In the genomic region with DNA sequence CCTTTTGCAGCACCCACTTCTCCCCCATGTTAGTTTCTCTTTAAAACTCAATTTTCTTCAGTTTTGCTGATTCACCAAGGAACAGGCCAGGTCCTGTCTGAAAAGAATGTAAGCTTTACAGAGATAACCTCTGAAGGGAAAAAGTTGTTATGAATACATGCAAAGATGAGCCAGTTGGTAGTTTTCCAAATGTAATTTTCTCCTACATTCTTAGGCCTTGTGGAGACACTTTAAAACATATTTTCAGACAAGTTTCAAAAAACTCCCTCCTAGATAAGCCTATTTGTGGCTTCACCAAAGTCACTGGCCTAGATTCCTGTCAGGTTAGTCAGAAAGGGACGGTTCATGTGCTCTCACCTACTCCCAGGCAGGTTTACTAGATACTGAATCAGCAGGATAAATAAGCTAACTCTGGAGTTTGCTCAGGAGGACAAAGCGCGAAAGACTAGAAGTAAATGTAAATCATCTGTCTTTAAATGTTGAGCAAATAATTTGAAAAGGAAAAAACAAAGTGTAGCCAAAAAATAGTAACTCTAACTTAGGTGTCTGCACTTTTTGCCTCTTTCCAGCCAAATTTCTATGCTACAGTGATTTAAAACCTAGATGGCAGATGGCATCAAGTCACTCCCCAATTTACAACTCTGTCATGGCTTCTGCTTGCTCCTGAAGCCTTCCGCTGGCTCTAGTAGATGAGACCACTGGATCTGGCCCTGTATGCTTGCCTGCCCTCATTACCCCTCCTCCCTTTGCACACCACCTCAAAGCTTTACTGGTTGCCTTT, we compare ENCODE assay signal across 10 cellular contexts. TPM values are rescaled to one million over a fixed set of nuclear protein-coding genes. Genes with fewer than 3 reads are reported as not detected.
A peak's percentile ranks its signal among the peaks of the same experiment; 100 is the strongest.
DNase-seq lines count a peak whose midpoint lies in the region; ATAC-seq and TF ChIP-seq lines count a peak whose summit lies in the region.
"Had no signal": no experiment of that assay in that cellular context is flagged by ENCODE, and none has a peak within 500 bp of the region (broad histone marks: within the 10 kb centered on the region; RNA-seq: fewer than 3 reads in every experiment).

No MANE protein-coding gene starts in this region.

- H3K27ac Mint-ChIP-seq in H9, result peak overlapping the region; percentile 30 to 81 (median 59); a peak in 2 of 7 replicates
- H3K27ac Mint-ChIP-seq: activated CD8-positive, alpha-beta T cell treated with anti-CD3 and anti-CD28 coated beads, Interleukin-2, amount 10 ng/mL, durations not matched to agents 7 days and 5 days; neural progenitor cell had no signal

- no peak overlapping the region for H2BK15ac ChIP-seq in H9 (ENCODE audit: low read depth, low read length)

- ATAC-seq in GM21723 (IDR thresholded peaks at IDR 0.05; ENCODE audit: unreplicated experiment), result no peak
- ATAC-seq: activated CD8-positive, alpha-beta T cell treated with anti-CD3 and anti-CD28 coated beads, Interleukin-2, amount 10 ng/mL, durations not matched to agents 7 days and 5 days had no signal

- no peak overlapping the region for H3K4me3 ChIP-seq in SK-N-MC
- no peak overlapping the region for H3K4me3 ChIP-seq in fibroblast of pulmonary artery (replicated peaks; ENCODE audit: low read depth, low read length)
- no peak overlapping the region for H3K4me3 ChIP-seq in smooth muscle cell
- H3K4me3 ChIP-seq in Peyer's patch, result no peak overlapping the region
- H3K4me3 ChIP-seq: dorsolateral prefrontal cortex, neural progenitor cell had no signal

- no peak overlapping the region for H3K18ac ChIP-seq in H9 (ENCODE audit: insufficient read length, low read depth, low read length)

- H3K27me3 ChIP-seq in H9 (ENCODE audit: insufficient read depth, low read length), result no peaks in the 10 kb centered on the region
- no peaks in the 10 kb centered on the region for H3K27me3 ChIP-seq in smooth muscle cell (ENCODE audit: low read depth)
- H3K27me3 ChIP-seq in Peyer's patch, result no peaks in the 10 kb centered on the region
- H3K27me3 ChIP-seq: dorsolateral prefrontal cortex, neural progenitor cell had no signal

- H2AFZ ChIP-seq in H9 (ENCODE audit: low read length) (no peak overlapping the region), smooth muscle cell (ENCODE audit: low read depth) (no peak overlapping the region)
- H2AFZ ChIP-seq: neural progenitor cell had no signal

- H3K4me2 ChIP-seq in H9 (ENCODE audit: insufficient read depth, insufficient read length, low read length) (no peak overlapping the region), smooth muscle cell (peak overlapping the region; percentile 34)
- H3K4me2 ChIP-seq: neural progenitor cell had no signal

- H3K14ac ChIP-seq in H9 (ENCODE audit: insufficient read depth, low read length), result no peak overlapping the region

- H4K20me1 ChIP-seq in H9 (ENCODE audit: control insufficient read depth, insufficient read depth, insufficient read length) (no peaks in the 10 kb centered on the region), smooth muscle cell (ENCODE audit: low read depth) (no peaks in the 10 kb centered on the region)

- H2AK5ac ChIP-seq in H9 (ENCODE audit: insufficient read length, low read length), result no peak overlapping the region

- H2BK20ac ChIP-seq in H9 (ENCODE audit: low read depth, low read length, poor library complexity, severe bottlenecking), result no peak overlapping the region

- no peak overlapping the region for H3K56ac ChIP-seq in H9 (ENCODE audit: insufficient read length, low read depth, low read length)

- H3K4ac ChIP-seq in H9 (ENCODE audit: low read depth, low read length), result no peak overlapping the region

- H2BK12ac ChIP-seq in H9 (ENCODE audit: insufficient read length, low read depth, low read length), result no peak overlapping the region

- TF ChIP-seq CTCF in H9 (conservative IDR thresholded peaks at IDR 0.05) (no peak), fibroblast of pulmonary artery (IDR thresholded peaks at IDR 0.05; ENCODE audit: low read length, missing control alignments) (no peak), smooth muscle cell (IDR thresholded peaks at IDR 0.05; ENCODE audit: borderline replicate concordance, insufficient read depth, poor library complexity, severe bottlenecking) (no peak), Peyer's patch (IDR thresholded peaks at IDR 0.05) (no peak)

- H3K36me3 Mint-ChIP-seq in H9 (ENCODE audit: insufficient read depth in 1 of 3, low read depth in 3 of 3), result no peaks in the 10 kb centered on the region
- H3K36me3 Mint-ChIP-seq: neural progenitor cell had no signal

- H3F3A ChIP-seq in smooth muscle cell (ENCODE audit: low read depth), result no peaks in the 10 kb centered on the region

- DNase-seq in H9 (no peak), SK-N-MC (ENCODE audit: low read depth, low spot score) (no peak), fibroblast of pulmonary artery (ENCODE audit: low read depth) (peak; percentile 73), smooth muscle cell (lab: John Stamatoyannopoulos, UW; ENCODE audit: unreplicated experiment) (no peak), Peyer's patch (no peak), NCI-H1930 (lab: John Stamatoyannopoulos, UW) (no peak)
- DNase-seq: activated CD8-positive, alpha-beta T cell treated with anti-CD3 and anti-CD28 coated beads, Interleukin-2, amount 10 ng/mL, durations not matched to agents 7 days and 5 days; dorsolateral prefrontal cortex had no signal

- no peak overlapping the region for H4K5ac ChIP-seq in H9 (ENCODE audit: insufficient read length, low read depth, low read length)

- no peak overlapping the region for H2BK5ac ChIP-seq in H9 (ENCODE audit: insufficient read length, low read length)

- H3K9ac ChIP-seq in H9 (ENCODE audit: extremely low read depth, insufficient read length, low read length) (no peak overlapping the region), SK-N-MC (ENCODE audit: insufficient read length) (peak overlapping the region; percentile 48), smooth muscle cell (ENCODE audit: low read depth) (peak overlapping the region; percentile 45)
- H3K9ac ChIP-seq: neural progenitor cell had no signal

- H3K4me1 Mint-ChIP-seq in H9, result peaks cover 6 to 13% of the 10 kb centered on the region in 2 experiments

- H3K23ac ChIP-seq in H9 (ENCODE audit: insufficient read length, low read depth, low read length), result no peak overlapping the region

- H4K91ac ChIP-seq in H9 (ENCODE audit: insufficient read length, low read depth, low read length), result no peak overlapping the region

- H3K27ac ChIP-seq in H9 (ENCODE audit: insufficient read length, low read depth, low read length), result no peak overlapping the region
- H3K27ac ChIP-seq in SK-N-MC, result peak overlapping the region; percentile 66; the same call in 1 of the 2 replicates
- peak overlapping the region; percentile 89 for H3K27ac ChIP-seq in smooth muscle cell (ENCODE audit: low read depth)
- H3K27ac ChIP-seq in Peyer's patch, result no peak overlapping the region
- H3K27ac ChIP-seq: dorsolateral prefrontal cortex, neural progenitor cell had no signal

- no peaks in the 10 kb centered on the region for H3K36me3 ChIP-seq in SK-N-MC (ENCODE audit: insufficient read depth, low read length)
- no peaks in the 10 kb centered on the region for H3K36me3 ChIP-seq in smooth muscle cell (ENCODE audit: low read depth)
- H3K36me3 ChIP-seq in Peyer's patch, result no peaks in the 10 kb centered on the region
- H3K36me3 ChIP-seq: neural progenitor cell had no signal

- H3K4me3 Mint-ChIP-seq in H9, result no peak overlapping the region
- H3K4me3 Mint-ChIP-seq: activated CD8-positive, alpha-beta T cell treated with anti-CD3 and anti-CD28 coated beads, Interleukin-2, amount 10 ng/mL, durations not matched to agents 7 days and 5 days; neural progenitor cell had no signal

- H3T11ph ChIP-seq in H9 (ENCODE audit: low read length), result no peak overlapping the region

- WGBS in H9 (ENCODE audit: extremely low coverage, insufficient read length, low lambda C conversion rate), result no CpG with 5 or more reads among the region's 4 CpGs
- 38% methylated on average over 4 of the region's 4 CpGs for WGBS in smooth muscle cell (ENCODE audit: low lambda C conversion rate)

- H3K9me3 Mint-ChIP-seq in H9, result no peaks in the 10 kb centered on the region
- H3K9me3 Mint-ChIP-seq: neural progenitor cell had no signal

- no peaks in the 10 kb centered on the region for H3K27me3 Mint-ChIP-seq in H9 (ENCODE audit: low read depth)

- H3K23me2 ChIP-seq in H9 (ENCODE audit: insufficient read length, low read depth, low read length, poor library complexity, severe bottlenecking), result no peaks in the 10 kb centered on the region

- H3K79me1 ChIP-seq in H9 (ENCODE audit: insufficient read depth, low read depth, low read length, poor library complexity, severe bottlenecking), result no peaks in the 10 kb centered on the region

- H4K8ac ChIP-seq in H9 (replicated peaks; ENCODE audit: insufficient read length, low read depth, low read length), result no peak overlapping the region

- H3K9me3 ChIP-seq in H9 (ENCODE audit: control insufficient read depth, low read depth, low read length) (no peaks in the 10 kb centered on the region), SK-N-MC (ENCODE audit: low read depth, low read length) (no peaks in the 10 kb centered on the region), smooth muscle cell (replicated peaks; ENCODE audit: low read depth) (no peaks in the 10 kb centered on the region), Peyer's patch (no peaks in the 10 kb centered on the region)

- no peak overlapping the region for H2BK120ac ChIP-seq in H9 (ENCODE audit: low read depth, low read length, poor library complexity, severe bottlenecking)

- H3K4me1 ChIP-seq in H9 (ENCODE audit: insufficient read depth, low read length) (no peaks in the 10 kb centered on the region; the same call in 1 of the 2 replicates), smooth muscle cell (ENCODE audit: low read depth) (peaks cover 11% of the 10 kb centered on the region), Peyer's patch (peaks cover 0 to 4% (median 0%) of the 10 kb centered on the region in 4 donors)

- no peak for TF ChIP-seq POLR2A in Peyer's patch (IDR thresholded peaks at IDR 0.05)

- H3K79me2 ChIP-seq in H9 (ENCODE audit: insufficient read depth, low read length) (peaks cover 1% of the 10 kb centered on the region; the same call in 1 of the 2 replicates), smooth muscle cell (ENCODE audit: low read depth) (peaks cover 1% of the 10 kb centered on the region)

RNA-seq across cellular contexts. Expression of a gene that starts 4.9 kb away (rescaled TPM):
- total RNA-seq in H9 (2021) (89.2 and 90.0 TPM in 2 replicates), smooth muscle cell (98.3 and 117 TPM in 2 replicates), Peyer's patch (10 to 100 TPM; 64.4 to 70.9 (median 66.5) TPM)
- 85.3 and 85.7 TPM in 2 replicates for polyA plus RNA-seq in smooth muscle cell

RNA-seq across cellular contexts. Expression of a gene that starts 5.2 kb away (rescaled TPM):
- total RNA-seq in H9 (2021), result 26.0 and 29.2 TPM in 2 replicates
- 25.7 and 27.0 TPM in 2 replicates for total RNA-seq in smooth muscle cell
- 16.7 and 28.7 TPM in 2 replicates for polyA plus RNA-seq in smooth muscle cell
- 10 to 100 TPM; 35.2 to 50.1 (median 38.3) TPM for total RNA-seq in Peyer's patch

Comparison
In these comparisons a context has a peak if more than half of its experiments do, and no peak if none do; other contexts are left out.
1. H3K27ac ChIP-seq: peak in SK-N-MC (single experiment) and smooth muscle cell (single experiment); none in H9 (single experiment) and Peyer's patch (0 of 4).